ENCODE assay signal across 6 cellular contexts in genomic region chr15:89035658-89036057, GRCh38.
"Had no signal": no experiment of that assay in that cellular context is flagged by ENCODE, and none has a peak within 500 bp of the region (broad histone marks: within the 10 kb centered on the region; RNA-seq: fewer than 3 reads in every experiment).

No MANE protein-coding gene starts in this region.

- DNase-seq: GM23248, GOT3, H7, KBM-7 had no signal

- ATAC-seq: HCT116, HepG2 had no signal
